26 cellular contexts compared by ENCODE assay signal in the genomic region with DNA sequence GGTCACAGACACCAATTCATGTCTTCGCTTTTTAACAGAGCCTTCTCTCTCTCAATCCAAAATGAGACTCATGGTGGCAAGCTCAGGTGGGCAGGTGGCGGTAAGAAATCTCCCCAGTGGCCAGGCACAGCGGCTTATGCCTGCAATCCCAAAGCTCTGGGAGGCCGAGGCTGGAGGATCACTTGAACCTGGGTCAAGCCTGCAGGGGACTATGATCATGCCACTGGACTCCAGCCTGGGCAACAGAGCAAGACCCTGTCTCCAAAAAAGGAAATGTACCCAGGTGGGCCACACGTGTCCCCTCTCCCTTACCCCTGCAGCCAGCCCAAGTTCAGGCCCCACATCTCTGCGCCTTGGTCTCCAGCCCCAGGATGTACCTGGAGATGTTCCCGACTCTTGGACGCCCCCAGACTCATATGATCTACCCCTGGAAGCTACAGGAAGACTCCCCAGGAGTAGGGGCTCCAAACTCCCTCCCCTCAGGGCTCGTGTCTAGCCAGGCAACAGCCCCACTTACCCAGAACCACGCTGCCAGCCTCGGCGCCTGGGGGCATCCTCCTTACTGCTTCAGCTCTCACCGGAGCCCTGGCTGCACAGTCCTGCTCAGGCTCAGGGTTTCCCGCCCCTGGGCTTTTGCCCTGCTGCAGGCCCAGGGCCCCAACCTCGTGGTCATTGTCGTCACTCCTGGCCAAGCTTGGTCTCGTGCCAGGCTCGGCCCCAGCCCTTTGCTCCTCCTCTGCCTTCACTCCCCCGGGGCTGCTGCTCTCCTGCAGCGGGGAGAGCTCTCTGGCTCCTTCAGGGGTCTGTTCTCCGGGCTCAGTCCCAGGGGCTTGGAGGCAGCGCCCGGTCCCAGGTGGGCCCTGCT. TPM values are rescaled to one million over a fixed set of nuclear protein-coding genes. Genes with fewer than 3 reads are reported as not detected.
DNase-seq lines count a peak whose midpoint lies in the region; ATAC-seq lines count a peak whose summit lies in the region.
"Had no signal": no experiment of that assay in that cellular context is flagged by ENCODE, and none has a peak within 500 bp of the region (broad histone marks: within the 10 kb centered on the region; RNA-seq: fewer than 3 reads in every experiment).

No MANE protein-coding gene starts in this region.

- DNase-seq in activated CD8-positive, alpha-beta memory T cell treated with anti-CD3 and anti-CD28 coated beads, Interleukin-2, amount 50 U/mL, for 48 hours = peak; percentile 37
- no peak for DNase-seq in activated CD8-positive, alpha-beta memory T cell treated with anti-CD3 and anti-CD28 coated beads, Interleukin-2, amount 10 ng/mL, durations not matched to agents 7 days and 5 days
- DNase-seq in foreskin melanocyte (peak; percentile 34), islet precursor cell (peak; percentile 52), aorta (no peak), NCI-H345 treated with DMSO at 0.1 percent for 48 hours (lab: John Stamatoyannopoulos, UW; ENCODE audit: unreplicated experiment) (no peak), NAMALWA (ENCODE audit: low spot score) (no peak)
- DNase-seq: 8988T; activated CD4-positive, CD25-positive, alpha-beta regulatory T cell; anterior cingulate cortex; CD8-positive, alpha-beta T cell; central memory CD4-positive, alpha-beta T cell; DMS 273 treated with DMSO at 0.1 percent for 48 hours; EL; GOT3; NCI-H1694; NCI-H510A treated with DMSO at 0.1 percent for 48 hours; PC-9; SIG-M5; stimulated activated naive CD4-positive, alpha-beta T cell treated with Interleukin-2 at 50 U/mL for 16 hours had no signal

- CTCF ChIA-PET in activated CD8-positive, alpha-beta memory T cell treated with anti-CD3 and anti-CD28 coated beads, Interleukin-2, amount 10 ng/mL, durations not matched to agents 7 days and 5 days (lab: Charles Lee) = no interaction called here

- H3K36me3 Mint-ChIP-seq in activated CD8-positive, alpha-beta memory T cell treated with anti-CD3 and anti-CD28 coated beads, Interleukin-2, amount 10 ng/mL, durations not matched to agents 7 days and 5 days = no peaks in the 10 kb centered on the region
- H3K36me3 Mint-ChIP-seq: activated naive CD4-positive, alpha-beta T cell treated with anti-CD3 and anti-CD28 coated beads, Interleukin-2, amount 50 U/mL, for 24 hours; CD8-positive, alpha-beta T cell had no signal

- no peaks in the 10 kb centered on the region for H3K36me3 ChIP-seq in aorta (ENCODE audit: control insufficient read depth in 1 of 2, insufficient read depth in 2 of 2, low read length in 1 of 2)
- H3K36me3 ChIP-seq: prostate gland had no signal

- H3K9me3 Mint-ChIP-seq in activated CD8-positive, alpha-beta memory T cell treated with anti-CD3 and anti-CD28 coated beads, Interleukin-2, amount 10 ng/mL, durations not matched to agents 7 days and 5 days (ENCODE audit: low read depth) = no peaks in the 10 kb centered on the region
- H3K9me3 Mint-ChIP-seq: activated naive CD4-positive, alpha-beta T cell treated with anti-CD3 and anti-CD28 coated beads, Interleukin-2, amount 50 U/mL, for 24 hours; activated T-helper 1 cell treated with anti-CD3 and anti-CD28 coated beads, Interleukin-12 subunit alpha, Interleukin-12 subunit beta, Interleukin-2, Interleukin-4 antibody, amounts not matched to agents 30 ng/mL and 10 ng/mL and 1 ng/mL, durations not matched to agents 14 hours and 24 hours and 36 hours; CD8-positive, alpha-beta T cell had no signal

- intact Hi-C loops in aorta (cut with DNase I) = no loop called here

- H3K9me3 ChIP-seq in aorta (ENCODE audit: control insufficient read depth, low read length) = no peaks in the 10 kb centered on the region
- H3K9me3 ChIP-seq: prostate gland had no signal

- no peaks in the 10 kb centered on the region for H3K27me3 ChIP-seq in aorta (ENCODE audit: control insufficient read depth in 1 of 2, insufficient read depth in 2 of 2, low read length in 1 of 2)

- no peak overlapping the region for H3K4me3 Mint-ChIP-seq in activated CD8-positive, alpha-beta memory T cell treated with anti-CD3 and anti-CD28 coated beads, Interleukin-2, amount 10 ng/mL, durations not matched to agents 7 days and 5 days
- H3K4me3 Mint-ChIP-seq: activated naive CD4-positive, alpha-beta T cell treated with anti-CD3 and anti-CD28 coated beads, Interleukin-2, amount 50 U/mL, for 24 hours; activated T-helper 1 cell treated with anti-CD3 and anti-CD28 coated beads, Interleukin-12 subunit alpha, Interleukin-12 subunit beta, Interleukin-2, Interleukin-4 antibody, amounts not matched to agents 30 ng/mL and 10 ng/mL and 1 ng/mL, durations not matched to agents 14 hours and 24 hours and 36 hours; CD8-positive, alpha-beta T cell had no signal

- no peaks in the 10 kb centered on the region for H3K4me1 ChIP-seq in aorta (ENCODE audit: control insufficient read depth in 1 of 2, insufficient read depth in 2 of 2, low read length in 2 of 2)
- H3K4me1 ChIP-seq: prostate gland had no signal

- no peaks in the 10 kb centered on the region for H3K4me1 Mint-ChIP-seq in activated CD8-positive, alpha-beta memory T cell treated with anti-CD3 and anti-CD28 coated beads, Interleukin-2, amount 10 ng/mL, durations not matched to agents 7 days and 5 days
- H3K4me1 Mint-ChIP-seq: activated naive CD4-positive, alpha-beta T cell treated with anti-CD3 and anti-CD28 coated beads, Interleukin-2, amount 50 U/mL, for 24 hours had no signal

- H3K27ac ChIP-seq in aorta (ENCODE audit: low read depth in 1 of 2, low read length in 2 of 2) = no peak overlapping the region
- H3K27ac ChIP-seq: HL-60, PC-9, prostate gland had no signal

- ATAC-seq in activated CD8-positive, alpha-beta memory T cell treated with anti-CD3 and anti-CD28 coated beads, Interleukin-2, amount 10 ng/mL, durations not matched to agents 7 days and 5 days = no peak
- ATAC-seq in aorta (ENCODE audit: low FRiP score) = peak; percentile 28
- no peak for ATAC-seq in GM19463 (IDR thresholded peaks at IDR 0.05; ENCODE audit: unreplicated experiment)
- ATAC-seq: CD8-positive, alpha-beta T cell had no signal

- no peak overlapping the region for H3K27ac Mint-ChIP-seq in activated CD8-positive, alpha-beta memory T cell treated with anti-CD3 and anti-CD28 coated beads, Interleukin-2, amount 10 ng/mL, durations not matched to agents 7 days and 5 days
- H3K27ac Mint-ChIP-seq: activated naive CD4-positive, alpha-beta T cell treated with anti-CD3 and anti-CD28 coated beads, Interleukin-2, amount 50 U/mL, for 24 hours; activated T-helper 1 cell treated with anti-CD3 and anti-CD28 coated beads, Interleukin-12 subunit alpha, Interleukin-12 subunit beta, Interleukin-2, Interleukin-4 antibody, amounts not matched to agents 30 ng/mL and 10 ng/mL and 1 ng/mL, durations not matched to agents 14 hours and 24 hours and 36 hours; CD8-positive, alpha-beta T cell had no signal

- no peak overlapping the region for H3K4me3 ChIP-seq in aorta (ENCODE audit: low read length in 2 of 2)
- H3K4me3 ChIP-seq: PC-9, prostate gland had no signal

- no peaks in the 10 kb centered on the region for H3K27me3 Mint-ChIP-seq in activated CD8-positive, alpha-beta memory T cell treated with anti-CD3 and anti-CD28 coated beads, Interleukin-2, amount 10 ng/mL, durations not matched to agents 7 days and 5 days
- H3K27me3 Mint-ChIP-seq: activated naive CD4-positive, alpha-beta T cell treated with anti-CD3 and anti-CD28 coated beads, Interleukin-2, amount 50 U/mL, for 24 hours had no signal

- WGBS in aorta, 2 donors = 68 to 72% methylated on average over 23 of the region's 23 CpGs

RNA-seq across cellular contexts. Expression of a gene that starts 16.2 kb away (rescaled TPM):
- not detected for total RNA-seq in activated CD8-positive, alpha-beta memory T cell treated with anti-CD3 and anti-CD28 coated beads, Interleukin-2, amount 10 ng/mL, durations not matched to agents 7 days and 5 days
- under 1 TPM; 0.54 to 0.78 TPM for total RNA-seq in aorta
- under 1 TPM; 0.20 to 0.63 TPM for polyA plus RNA-seq in aorta
- total RNA-seq: CD8-positive, alpha-beta T cell; kidney epithelial cell had no signal

RNA-seq across cellular contexts. Expression of a gene that starts 42.5 kb away (rescaled TPM):
- total RNA-seq in activated CD8-positive, alpha-beta memory T cell treated with anti-CD3 and anti-CD28 coated beads, Interleukin-2, amount 10 ng/mL, durations not matched to agents 7 days and 5 days = 10 to 100 TPM; 59.0 to 61.3 TPM
- total RNA-seq in aorta = 1 to 10 TPM; 1.6 TPM
- polyA plus RNA-seq in aorta = 1 to 10 TPM in 1 of 2 donors, under 1 TPM in 1; 0.31 to 2.3 TPM

RNA-seq across cellular contexts. Expression of a gene that starts 42.9 kb away (rescaled TPM):
- total RNA-seq in activated CD8-positive, alpha-beta memory T cell treated with anti-CD3 and anti-CD28 coated beads, Interleukin-2, amount 10 ng/mL, durations not matched to agents 7 days and 5 days = 10 to 100 TPM; 58.8 to 87.2 TPM
- total RNA-seq in aorta = 10 to 100 TPM; 52.8 to 79.5 TPM
- 10 to 100 TPM; 27.5 to 28.1 TPM for polyA plus RNA-seq in aorta

Comparison
In these comparisons a context has a peak if more than half of its experiments do, and no peak if none do; other contexts are left out.
1. DNase-seq: peak in activated CD8-positive, alpha-beta memory T cell treated with anti-CD3 and anti-CD28 coated beads, Interleukin-2, amount 50 U/mL, for 48 hours (single experiment), foreskin melanocyte (single experiment) and islet precursor cell (single experiment); none in activated CD8-positive, alpha-beta memory T cell treated with anti-CD3 and anti-CD28 coated beads, Interleukin-2, amount 10 ng/mL, durations not matched to agents 7 days and 5 days (single experiment), aorta (0 of 2), NCI-H345 treated with DMSO at 0.1 percent for 48 hours (single experiment) and NAMALWA (single experiment).
2. RNA of a gene that starts 42.5 kb away (total RNA-seq): 59.0 to 61.3 TPM in activated CD8-positive, alpha-beta memory T cell treated with anti-CD3 and anti-CD28 coated beads, Interleukin-2, amount 10 ng/mL, durations not matched to agents 7 days and 5 days; 1.6 TPM in aorta; every median in the first group is over 10 times any median in the second.